10 cellular contexts compared by ENCODE assay signal in genomic region chr2:86274265-86274917, GRCh38.
DNase-seq lines count a peak whose midpoint lies in the region; TF ChIP-seq lines count a peak whose summit lies in the region.
"Had no signal": no experiment of that assay in that cellular context is flagged by ENCODE, and none has a peak within 500 bp of the region (broad histone marks: within the 10 kb centered on the region; RNA-seq: fewer than 3 reads in every experiment).

No MANE protein-coding gene starts in this region.

- TF ChIP-seq CTCF in fibroblast of lung (conservative IDR thresholded peaks at IDR 0.05 in 1 of 2, IDR thresholded peaks at IDR 0.05 in 1 of 2; ENCODE audit: low read depth in 1 of 2, low read length in 2 of 2) (no peak), BE2C (IDR thresholded peaks at IDR 0.05; ENCODE audit: low read depth, low read length) (no peak)

- H3K4me1 ChIP-seq in fibroblast of lung (ENCODE audit: control insufficient read depth, extremely low read depth, insufficient read depth, low read length): no peaks in the 10 kb centered on the region
- no peaks in the 10 kb centered on the region; the same call in 1 of the 2 replicates for H3K4me1 ChIP-seq in BE2C

- H3K36me3 ChIP-seq in fibroblast of lung (ENCODE audit: control insufficient read depth, insufficient read depth, low read length) (no peaks in the 10 kb centered on the region), BE2C (no peaks in the 10 kb centered on the region)

- H4K20me1 ChIP-seq in fibroblast of lung (ENCODE audit: control insufficient read depth, extremely low read depth, insufficient read depth, low read length): no peaks in the 10 kb centered on the region

- no peak overlapping the region for H3K9ac ChIP-seq in fibroblast of lung (ENCODE audit: insufficient read depth, low read length)

- H3K27me3 ChIP-seq in fibroblast of lung (ENCODE audit: control insufficient read depth, insufficient read depth, low read length) (no peaks in the 10 kb centered on the region), BE2C (no peaks in the 10 kb centered on the region)
- H3K27me3 ChIP-seq: dorsolateral prefrontal cortex had no signal

- H3K4me3 ChIP-seq in fibroblast of lung (replicated peaks in 1 of 4; ENCODE audit: control extremely low read depth in 1 of 4, insufficient read depth in 1 of 4, low read depth in 3 of 4, low read length in 4 of 4): no peak overlapping the region
- H3K4me3 ChIP-seq in BE2C (ENCODE audit: low read depth, low read length): no peak overlapping the region
- H3K4me3 ChIP-seq: dorsolateral prefrontal cortex had no signal

- H3K4me2 ChIP-seq in fibroblast of lung (ENCODE audit: extremely low read depth, insufficient read depth, low read length): no peak overlapping the region

- H3K9me3 ChIP-seq in fibroblast of lung (ENCODE audit: control insufficient read depth, insufficient read depth, low read depth, low read length) (no peaks in the 10 kb centered on the region), BE2C (no peaks in the 10 kb centered on the region)

- H2AFZ ChIP-seq in fibroblast of lung (ENCODE audit: low read length): no peak overlapping the region

- DNase-seq in stimulated activated CD4-positive, alpha-beta T cell treated with anti-CD3 and anti-CD28 coated beads, Interleukin-15, amount 100 ng/mL, for 24 hours: peak; percentile 7
- DNase-seq in stimulated activated CD4-positive, alpha-beta T cell treated with anti-CD3 and anti-CD28 coated beads, Interleukin-2, amount 100 ng/mL, for 48 hours: no peak
- DNase-seq in MV-4-11 (lab: John Stamatoyannopoulos, UW): peak; percentile 87
- DNase-seq in fibroblast of lung (ENCODE audit: low read depth in 2 of 2): peak; percentile 71 to 77
- no peak for DNase-seq in hypothalamus (lab: John Stamatoyannopoulos, UW)
- no peak for DNase-seq in NCI-H2081 (lab: John Stamatoyannopoulos, UW)
- DNase-seq in activated gamma-delta T cell (lab: John Stamatoyannopoulos, UW): no peak
- DNase-seq in BE2C: no peak
- DNase-seq: CD4-positive, alpha-beta memory T cell; dorsolateral prefrontal cortex had no signal

- H3K27ac ChIP-seq in fibroblast of lung (ENCODE audit: insufficient read depth, low read length): no peak overlapping the region
- H3K27ac ChIP-seq: dorsolateral prefrontal cortex had no signal

- no peaks in the 10 kb centered on the region for H3K79me2 ChIP-seq in fibroblast of lung (ENCODE audit: control insufficient read depth, insufficient read depth, low read length)

Comparison
In these comparisons a context has a peak if more than half of its experiments do, and no peak if none do; other contexts are left out.
1. DNase-seq: peak in stimulated activated CD4-positive, alpha-beta T cell treated with anti-CD3 and anti-CD28 coated beads, Interleukin-15, amount 100 ng/mL, for 24 hours (single experiment), MV-4-11 (single experiment) and fibroblast of lung (2 of 2); none in stimulated activated CD4-positive, alpha-beta T cell treated with anti-CD3 and anti-CD28 coated beads, Interleukin-2, amount 100 ng/mL, for 48 hours (0 of 2), hypothalamus (0 of 51), NCI-H2081 (0 of 2), activated gamma-delta T cell (single experiment) and BE2C (single experiment).